In the genomic region with DNA sequence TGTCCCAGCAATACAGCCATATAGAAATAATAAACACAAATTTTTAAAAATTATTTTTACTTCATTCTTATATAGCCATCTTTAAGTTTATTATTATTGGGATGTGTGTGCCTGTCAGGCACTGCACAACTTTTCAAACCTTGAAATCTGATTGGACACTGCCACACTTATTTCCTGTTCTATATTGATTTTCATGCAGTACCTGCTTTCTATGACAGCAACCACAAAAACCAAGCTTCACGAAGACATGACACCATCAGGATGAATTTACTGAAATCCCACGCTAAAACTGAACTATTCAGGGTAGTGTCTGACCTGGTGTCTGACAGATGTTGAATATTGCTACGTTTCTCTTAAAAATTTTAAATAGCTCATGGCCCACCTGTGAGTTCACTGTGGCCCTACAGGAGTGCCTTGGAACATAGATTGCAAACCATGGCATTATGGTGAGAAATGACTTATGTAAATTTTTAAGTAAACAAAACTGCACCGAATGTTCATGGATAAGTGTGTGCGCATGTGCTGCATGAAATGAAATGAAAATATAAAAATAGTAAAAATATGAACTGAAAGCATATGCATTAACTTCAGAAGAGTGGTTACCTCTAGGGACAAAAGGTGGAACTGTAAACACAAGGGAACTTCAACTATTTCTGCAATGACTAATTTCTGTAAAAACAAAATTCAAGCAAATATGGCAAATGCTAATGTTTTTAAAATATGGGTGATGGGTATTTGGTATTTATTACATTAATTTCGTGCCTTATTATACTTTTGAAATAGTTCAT, we compare ENCODE assay signal across 26 cellular contexts.
"Had no signal": no experiment of that assay in that cellular context is flagged by ENCODE, and none has a peak within 500 bp of the region (broad histone marks: within the 10 kb centered on the region; RNA-seq: fewer than 3 reads in every experiment).

No MANE protein-coding gene starts in this region.

- H3K36me3 ChIP-seq: left lung, right atrium auricular region, thoracic aorta, upper lobe of left lung had no signal

- FAIRE-seq: astrocyte, endothelial cell of umbilical vein had no signal

- H3K27me3 ChIP-seq: dorsolateral prefrontal cortex, hepatocyte, left lung, right atrium auricular region, upper lobe of left lung had no signal

- DNase-seq: activated B cell treated with CpG ODN at 0.5 μM for 24 hours; activated CD4-positive, alpha-beta T cell treated with anti-CD3 and anti-CD28 coated beads for 36 hours; activated CD4-positive, alpha-beta T cell treated with anti-CD3 and anti-CD28 coated beads, Interleukin-2, amount 50 U/mL, for 48 hours; activated CD8-positive, alpha-beta memory T cell treated with anti-CD3 and anti-CD28 coated beads, Interleukin-2, amount 50 U/mL, for 48 hours; activated naive CD4-positive, alpha-beta T cell treated with Interleukin-2 at 50 U/mL for 16 hours; activated naive CD8-positive, alpha-beta T cell treated with anti-CD3 and anti-CD28 coated beads for 36 hours; activated T-cell treated with anti-CD3 and anti-CD28 coated beads, Interleukin-2, amount 50 U/mL, for 4 hours; central memory CD4-positive, alpha-beta T cell; dorsolateral prefrontal cortex; effector memory CD8-positive, alpha-beta T cell; glutamatergic neuron; immature natural killer cell; kidney glomerular epithelial cell; left lung; naive thymus-derived CD8-positive, alpha-beta T cell; psoas muscle; stimulated activated CD4-positive, alpha-beta T cell treated with anti-CD3 and anti-CD28 coated beads, Interleukin-4, amount 100 ng/mL, for 24 hours; stimulated activated naive CD4-positive, alpha-beta T cell treated with Interleukin-2 at 50 U/mL for 16 hours; upper lobe of left lung had no signal

- H3K9me3 ChIP-seq: left lung, psoas muscle, right atrium auricular region, thoracic aorta, upper lobe of left lung had no signal

- H3K4me3 ChIP-seq: dorsolateral prefrontal cortex, hepatocyte, left lung, lung, psoas muscle, right atrium auricular region, thoracic aorta, upper lobe of left lung had no signal

- H3K4me1 ChIP-seq: left lung, psoas muscle, right atrium auricular region, upper lobe of left lung had no signal

- ATAC-seq: activated CD4-positive, alpha-beta T cell treated with anti-CD3 and anti-CD28 coated beads for 36 hours; activated T-cell treated with anti-CD3 and anti-CD28 coated beads, Interleukin-2, amount 50 U/mL, for 4 hours; effector memory CD8-positive, alpha-beta T cell; esophagus mucosa; left lung; naive thymus-derived CD8-positive, alpha-beta T cell; psoas muscle had no signal

- H3K27ac ChIP-seq: hepatocyte, left lung, psoas muscle, right atrium auricular region, thoracic aorta, upper lobe of left lung had no signal
